8 cellular contexts compared by ENCODE assay signal in the genomic region with DNA sequence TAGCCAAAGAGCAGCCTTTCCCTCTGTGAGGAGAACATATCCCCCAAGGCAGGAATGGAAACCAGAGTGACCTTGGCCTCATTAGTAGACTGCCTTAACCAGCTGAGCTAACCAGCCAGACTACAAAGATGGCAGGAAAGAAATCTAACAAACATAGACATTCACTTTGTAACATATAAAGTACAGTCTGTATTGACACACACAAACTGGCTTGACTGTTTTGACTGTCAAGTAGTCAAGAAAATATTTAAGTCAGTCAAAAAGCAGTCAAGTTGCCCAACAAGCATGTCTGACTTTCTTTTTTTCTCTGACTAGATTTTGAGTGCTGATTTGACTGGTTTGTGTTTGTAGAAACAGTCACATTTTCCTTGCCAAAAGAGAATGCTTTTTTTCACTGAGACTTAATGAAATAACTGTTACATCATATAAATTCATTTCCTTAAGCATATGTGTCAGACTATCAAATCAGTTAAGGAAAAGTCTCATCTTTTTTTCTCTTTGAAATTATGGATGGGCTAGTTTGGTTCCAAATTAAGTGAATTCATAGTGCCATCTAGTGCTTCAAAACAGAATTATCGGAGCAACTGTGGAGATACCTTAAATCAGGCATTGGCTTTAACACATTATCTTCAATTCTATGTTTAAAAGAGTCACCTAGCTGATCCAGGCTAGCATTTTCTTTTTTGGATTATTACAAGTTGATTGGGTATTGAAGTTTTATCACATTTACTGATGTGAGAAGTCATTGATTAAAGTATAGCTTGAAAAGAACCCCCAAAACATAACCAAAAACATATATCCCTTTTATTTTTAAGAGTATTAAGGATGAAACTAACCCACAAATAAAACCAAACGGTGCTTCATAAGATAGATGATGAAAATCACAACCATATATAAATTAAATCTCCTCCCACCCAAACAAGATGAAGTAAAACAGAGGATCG.
DNase-seq lines count a peak whose midpoint lies in the region; ATAC-seq and TF ChIP-seq lines count a peak whose summit lies in the region.

No MANE protein-coding gene starts in this region.

- H3K36me3 ChIP-seq in CD8-positive, alpha-beta T cell (ENCODE audit: insufficient read depth, low read length), result no peaks in the 10 kb centered on the region
- no peaks in the 10 kb centered on the region for H3K36me3 ChIP-seq in Loucy (ENCODE audit: insufficient read depth, low read length)

- H3K4me3 Mint-ChIP-seq in CD8-positive, alpha-beta T cell, result no peak overlapping the region

- intact Hi-C loops in CD8-positive, alpha-beta T cell (cut with DNase I, micrococcal nuclease), result loop anchor here (1.0 to 10.0 kb wide), 11 partner anchors 221 to 947 kb away; no protein-coding TSS in a partner anchor

- POLR2A ChIA-PET in CD8-positive, alpha-beta T cell (lab: Charles Lee), result no interaction called here
- POLR2A ChIA-PET in RWPE1 (lab: Yijun Ruan, JAX; ENCODE audit: low non-redundant PET), result no interaction called here

- H3K9me3 ChIP-seq in CD8-positive, alpha-beta T cell (ENCODE audit: low read length), result no peaks in the 10 kb centered on the region
- no peaks in the 10 kb centered on the region for H3K9me3 ChIP-seq in Loucy (ENCODE audit: insufficient read depth, low read depth, low read length)

- H2AFZ ChIP-seq in Loucy (ENCODE audit: low read length), result peak overlapping the region; percentile 8; the same call in 1 of the 2 replicates

- H3F3A ChIP-seq in Loucy (ENCODE audit: low read depth), result no peaks in the 10 kb centered on the region

- peak; percentile 75 for TF ChIP-seq CTCF in CD8-positive, alpha-beta T cell (IDR thresholded peaks at IDR 0.05)
- TF ChIP-seq CTCF in Loucy (conservative IDR thresholded peaks at IDR 0.05; ENCODE audit: low read length) (peak; percentile 84), RWPE1 (conservative IDR thresholded peaks at IDR 0.05; ENCODE audit: low read depth) (peak; percentile 70)

- H3K4me2 ChIP-seq in Loucy (ENCODE audit: low read depth, low read length, poor library complexity, severe bottlenecking), result no peak overlapping the region

- H3K9me2 ChIP-seq in Loucy (replicated peaks; ENCODE audit: low read depth, low read length), result no peaks in the 10 kb centered on the region

- no peaks in the 10 kb centered on the region for H3K27me3 Mint-ChIP-seq in CD8-positive, alpha-beta T cell (ENCODE audit: low read depth)

- H3K27ac ChIP-seq in CD8-positive, alpha-beta T cell (ENCODE audit: low read depth, low read length), result no peak overlapping the region
- H3K27ac ChIP-seq in RWPE1, result no peak overlapping the region

- no peak overlapping the region for H3K9ac ChIP-seq in Loucy (ENCODE audit: low read depth, low read length, poor library complexity, severe bottlenecking)

- H3K4me1 Mint-ChIP-seq in CD8-positive, alpha-beta T cell (ENCODE audit: low read depth), result peaks cover 3% of the 10 kb centered on the region

- no peaks in the 10 kb centered on the region for H3K4me1 ChIP-seq in CD8-positive, alpha-beta T cell (ENCODE audit: insufficient read depth, low read length)
- peaks cover 21% of the 10 kb centered on the region for H3K4me1 ChIP-seq in Loucy (ENCODE audit: insufficient read depth, low read length, poor library complexity, severe bottlenecking)

- no peak overlapping the region for H3K27ac Mint-ChIP-seq in CD8-positive, alpha-beta T cell

- CTCF ChIA-PET in CD8-positive, alpha-beta T cell (lab: Charles Lee), result interaction anchor here (0.7 to 2.3 kb wide), 14 partner anchors 10 to 1285 kb away, joined by 3 to 9 read pairs (median 3); no protein-coding TSS in a partner anchor
- CTCF ChIA-PET in RWPE1 (lab: Yijun Ruan, JAX), result interaction anchor here (0.5 to 1.9 kb wide), 10 partner anchors 17 to 946 kb away, joined by 3 to 6 read pairs (median 3); no protein-coding TSS in a partner anchor

- H3K79me2 ChIP-seq in Loucy (ENCODE audit: insufficient read depth, low read length), result no peaks in the 10 kb centered on the region

- ATAC-seq in CD8-positive, alpha-beta T cell, result peak; percentile 58
- ATAC-seq in GM19043 (IDR thresholded peaks at IDR 0.05; ENCODE audit: low read depth, unreplicated experiment) (peak; percentile 57), HG02885 (IDR thresholded peaks at IDR 0.05; ENCODE audit: poor library complexity, unreplicated experiment) (no peak), HG03139 (IDR thresholded peaks at IDR 0.05; ENCODE audit: unreplicated experiment) (no peak)

- H4K20me1 ChIP-seq in Loucy (ENCODE audit: insufficient read depth, low read length, poor library complexity, severe bottlenecking), result no peaks in the 10 kb centered on the region

- no peaks in the 10 kb centered on the region for H3K9me3 Mint-ChIP-seq in CD8-positive, alpha-beta T cell

- no peak overlapping the region for H3K4me3 ChIP-seq in CD8-positive, alpha-beta T cell (ENCODE audit: low read depth, low read length)
- H3K4me3 ChIP-seq in Loucy (ENCODE audit: low read length, poor library complexity, severe bottlenecking), result no peak overlapping the region

- H3K27me3 ChIP-seq in CD8-positive, alpha-beta T cell (ENCODE audit: insufficient read depth, low read length), result no peaks in the 10 kb centered on the region
- no peaks in the 10 kb centered on the region for H3K27me3 ChIP-seq in Loucy (ENCODE audit: insufficient read depth, low read length, poor library complexity, severe bottlenecking)

- DNase-seq in CD8-positive, alpha-beta T cell, result no peak
- peak; percentile 66 for DNase-seq in RWPE1 (ENCODE audit: low spot score)
- DNase-seq in epidermal melanocyte (ENCODE audit: insufficient read length, low spot score), result peak; percentile 19
- DNase-seq in myocyte (ENCODE audit: low read depth), result peak; percentile 71

- H3K36me3 Mint-ChIP-seq in CD8-positive, alpha-beta T cell, result no peaks in the 10 kb centered on the region

Comparison
In these comparisons a context has a peak if more than half of its experiments do, and no peak if none do; other contexts are left out.
1. ATAC-seq: peak in CD8-positive, alpha-beta T cell (single experiment) and GM19043 (single experiment); none in HG02885 (single experiment) and HG03139 (single experiment).
2. DNase-seq: peak in RWPE1 (single experiment), epidermal melanocyte (single experiment) and myocyte (single experiment); none in CD8-positive, alpha-beta T cell (0 of 7).
3. Peak in every context shown above with its lines, with median percentiles within 50 percentile points of each other: CTCF ChIP-seq.